In genomic region chr16:67606632-67607031, GRCh38 we compare ENCODE assay signal across 21 cellular contexts. TPM values are rescaled to one million over a fixed set of nuclear protein-coding genes. Genes with fewer than 3 reads are reported as not detected.
A peak's percentile ranks its signal among the peaks of the same experiment; 100 is the strongest.
DNase-seq lines count a peak whose midpoint lies in the region; ATAC-seq and TF ChIP-seq lines count a peak whose summit lies in the region.
"Had no signal": no experiment of that assay in that cellular context is flagged by ENCODE, and none has a peak within 500 bp of the region (broad histone marks: within the 10 kb centered on the region; RNA-seq: fewer than 3 reads in every experiment).

No MANE protein-coding gene starts in this region.

- H3K4me3 ChIP-seq in right cardiac atrium (ENCODE audit: low read length), result no peak overlapping the region
- H3K4me3 ChIP-seq in left lung, result no peak overlapping the region
- no peak overlapping the region for H3K4me3 ChIP-seq in thyroid gland (replicated peaks in 1 of 3)

- H3K4me1 ChIP-seq in right cardiac atrium (ENCODE audit: control insufficient read depth, insufficient read depth, low read length) (no peaks in the 10 kb centered on the region), left lung (no peaks in the 10 kb centered on the region), thyroid gland (peaks cover 7 to 16% of the 10 kb centered on the region in 2 donors)

- no peaks in the 10 kb centered on the region for H3K27me3 ChIP-seq in right cardiac atrium (ENCODE audit: control insufficient read depth, insufficient read depth)
- no peaks in the 10 kb centered on the region for H3K27me3 ChIP-seq in left lung
- H3K27me3 ChIP-seq in thyroid gland, result no peaks in the 10 kb centered on the region

- ATAC-seq in right cardiac atrium (peak; percentile 60 to 64), left cardiac atrium (no peak), activated B cell treated with CpG ODN at 0.5 μM for 24 hours (ENCODE audit: low read depth) (no peak), left lung (peak; percentile 93)
- ATAC-seq: PC-3 had no signal

- H3K9me3 ChIP-seq in right cardiac atrium (ENCODE audit: control insufficient read depth, low read length) (no peaks in the 10 kb centered on the region), left lung (no peaks in the 10 kb centered on the region), thyroid gland (no peaks in the 10 kb centered on the region)
- H3K9me3 ChIP-seq: SK-N-SH had no signal

- TF ChIP-seq POLR2A in thyroid gland (IDR thresholded peaks at IDR 0.05), result no peak

- H3K27ac ChIP-seq in right cardiac atrium (ENCODE audit: low read length) (no peak overlapping the region), left lung (no peak overlapping the region), thyroid gland (peak overlapping the region; percentile 51 to 61 (median 58))

- DNase-seq in right cardiac atrium, result peak in 1 of 3 donors; percentile 62
- no peak for DNase-seq in left cardiac atrium
- DNase-seq in activated B cell treated with CpG ODN at 0.5 μM for 24 hours, result no peak
- DNase-seq in left lung, result no peak
- DNase-seq in thyroid gland, result peak; percentile 70 to 71
- no peak for DNase-seq in 8988T
- DNase-seq in NOMO-1 treated with DMSO at 0.1 percent for 48 hours (lab: John Stamatoyannopoulos, UW; ENCODE audit: unreplicated experiment), result no peak
- no peak for DNase-seq in foreskin melanocyte
- DNase-seq: H7, KBM-7, MV-4-11, NCI-H1105, NCI-H1436 treated with DMSO at 0.1 percent for 48 hours, NCI-H187 treated with DMSO at 0.1 percent for 48 hours, NCI-H2107, NCI-H524, NCI-H748 treated with DMSO at 0.1 percent for 48 hours, PC-3, SK-N-SH had no signal

- intact Hi-C loops in right cardiac atrium (cut with DNase I) (no loop called here), left cardiac atrium (cut with DNase I) (no loop called here), activated B cell treated with CpG ODN at 0.5 μM for 24 hours (cut with micrococcal nuclease) (no loop called here), left lung (cut with DNase I) (no loop called here), thyroid gland (cut with DNase I) (no loop called here)

- POLR2A ChIA-PET in activated B cell treated with CpG ODN at 0.5 μM for 24 hours (lab: Charles Lee), result interaction anchor here (0.9 kb wide), 1 partner anchor 33 kb away, joined by 3 read pairs; no protein-coding TSS in a partner anchor

- no peaks in the 10 kb centered on the region for H3K9me3 Mint-ChIP-seq in activated B cell treated with CpG ODN at 0.5 μM for 24 hours
- H3K9me3 Mint-ChIP-seq: CD14-positive monocyte had no signal

- 61% methylated on average over 6 of the region's 6 CpGs for WGBS in right cardiac atrium
- 39 to 50% methylated on average over 6 of the region's 6 CpGs for WGBS in thyroid gland, 2 donors

- CTCF ChIA-PET in activated B cell treated with CpG ODN at 0.5 μM for 24 hours (lab: Charles Lee), result no interaction called here

- peaks cover 27% of the 10 kb centered on the region for H3K4me1 Mint-ChIP-seq in activated B cell treated with CpG ODN at 0.5 μM for 24 hours

- H3K36me3 Mint-ChIP-seq in activated B cell treated with CpG ODN at 0.5 μM for 24 hours (ENCODE audit: low read depth), result peaks cover 19% of the 10 kb centered on the region

- H3K36me3 ChIP-seq in left lung (peaks cover 0 to 12% of the 10 kb centered on the region in 2 donors), thyroid gland (peaks cover 0 to 6% of the 10 kb centered on the region in 2 donors)

- H3K4me3 Mint-ChIP-seq in activated B cell treated with CpG ODN at 0.5 μM for 24 hours, result no peak overlapping the region
- H3K4me3 Mint-ChIP-seq: B cell, CD14-positive monocyte had no signal

- TF ChIP-seq CTCF in activated B cell treated with CpG ODN at 0.5 μM for 24 hours (IDR thresholded peaks at IDR 0.05) (no peak), left lung (IDR thresholded peaks at IDR 0.05) (no peak), thyroid gland (IDR thresholded peaks at IDR 0.05) (no peak)

- peak overlapping the region; percentile 46 for H3K27ac Mint-ChIP-seq in activated B cell treated with CpG ODN at 0.5 μM for 24 hours
- H3K27ac Mint-ChIP-seq: B cell had no signal

- no peaks in the 10 kb centered on the region for H3K27me3 Mint-ChIP-seq in activated B cell treated with CpG ODN at 0.5 μM for 24 hours
- H3K27me3 Mint-ChIP-seq: B cell had no signal

RNA-seq across cellular contexts. Expression of gene CARMIL2, which starts 38.3 kb away (rescaled TPM):
- total RNA-seq in right cardiac atrium, result 1 to 10 TPM in 2 of 4 donors, under 1 TPM in 2; 0.65 to 1.2 (median 1.0) TPM
- 0.66 TPM for polyA plus RNA-seq in right cardiac atrium
- total RNA-seq in left cardiac atrium, result 1 to 10 TPM; 1.1 to 1.2 TPM
- total RNA-seq in activated B cell treated with CpG ODN at 0.5 μM for 24 hours, result 138 and 151 TPM in 2 replicates
- total RNA-seq in left lung, result 1 to 10 TPM; 1.6 to 2.9 TPM
- 1 to 10 TPM in 2 of 4 donors, under 1 TPM in 2; 0.22 to 1.3 (median 0.92) TPM for total RNA-seq in thyroid gland

RNA-seq across cellular contexts. Expression of gene CTCF, which starts 44.3 kb away (rescaled TPM):
- total RNA-seq in right cardiac atrium, result 10 to 100 TPM; 24.2 to 30.5 (median 28.6) TPM
- 17.5 TPM for polyA plus RNA-seq in right cardiac atrium
- total RNA-seq in left cardiac atrium, result 10 to 100 TPM; 22.7 to 25.7 TPM
- total RNA-seq in activated B cell treated with CpG ODN at 0.5 μM for 24 hours, result 53.1 and 59.6 TPM in 2 replicates
- 10 to 100 TPM; 27.8 to 35.1 TPM for total RNA-seq in left lung
- 10 to 100 TPM; 37.2 to 52.1 (median 47.2) TPM for total RNA-seq in thyroid gland

RNA-seq across cellular contexts. Expression of gene ACD, which starts 53.4 kb away (rescaled TPM):
- 10 to 100 TPM in 2 of 4 donors, 1 to 10 TPM in 2; 7.9 to 10.9 (median 9.4) TPM for total RNA-seq in right cardiac atrium
- 9.9 TPM for polyA plus RNA-seq in right cardiac atrium
- total RNA-seq in left cardiac atrium, result 10 to 100 TPM in 1 of 2 donors, 1 to 10 TPM in 1; 9.0 to 10.2 TPM
- total RNA-seq in activated B cell treated with CpG ODN at 0.5 μM for 24 hours, result 38.2 and 41.4 TPM in 2 replicates
- total RNA-seq in left lung, result 10 to 100 TPM; 12.9 to 15.2 TPM
- total RNA-seq in thyroid gland, result 10 to 100 TPM in 3 of 4 donors, 1 to 10 TPM in 1; 9.3 to 28.7 (median 21.5) TPM

RNA-seq across cellular contexts. Expression of gene PARD6A, which starts 54.1 kb away (rescaled TPM):
- total RNA-seq in right cardiac atrium, result 1 to 10 TPM; 3.4 to 3.5 (median 3.5) TPM
- polyA plus RNA-seq in right cardiac atrium, result 3.1 TPM
- total RNA-seq in left cardiac atrium, result 1 to 10 TPM; 2.5 to 4.8 TPM
- 5.9 and 6.0 TPM in 2 replicates for total RNA-seq in activated B cell treated with CpG ODN at 0.5 μM for 24 hours
- total RNA-seq in left lung, result 1 to 10 TPM; 3.8 to 4.1 TPM
- 1 to 10 TPM; 2.5 to 8.8 (median 5.0) TPM for total RNA-seq in thyroid gland

RNA-seq across cellular contexts. Expression of gene ENKD1, which starts 59.9 kb away (rescaled TPM):
- total RNA-seq in right cardiac atrium (10 to 100 TPM in 2 of 4 donors, 1 to 10 TPM in 2; 8.6 to 11.1 (median 9.5) TPM), left cardiac atrium (1 to 10 TPM; 7.6 to 9.6 TPM), activated B cell treated with CpG ODN at 0.5 μM for 24 hours (8.9 and 9.5 TPM in 2 replicates), left lung (10 to 100 TPM; 11.2 to 16.0 TPM), thyroid gland (10 to 100 TPM; 14.2 to 33.2 (median 21.9) TPM)
- 12.9 TPM for polyA plus RNA-seq in right cardiac atrium

Comparison
In these comparisons a context has a peak if more than half of its experiments do, and no peak if none do; other contexts are left out.
1. ATAC-seq: peak in right cardiac atrium (2 of 2) and left lung (single experiment); none in left cardiac atrium (0 of 2) and activated B cell treated with CpG ODN at 0.5 μM for 24 hours (single experiment).
2. DNase-seq: peak in thyroid gland (2 of 2); none in left cardiac atrium (single experiment), activated B cell treated with CpG ODN at 0.5 μM for 24 hours (single experiment), left lung (0 of 2), 8988T (single experiment), NOMO-1 treated with DMSO at 0.1 percent for 48 hours (single experiment) and foreskin melanocyte (single experiment).
3. H3K27ac ChIP-seq: peak in thyroid gland (3 of 3); none in right cardiac atrium (single experiment) and left lung (0 of 2).
4. RNA of gene CARMIL2, which starts 38.3 kb away (total RNA-seq): 138 to 151 TPM in activated B cell treated with CpG ODN at 0.5 μM for 24 hours; 1.6 to 2.9 TPM in left lung, 0.22 to 1.3 TPM in thyroid gland, 1.1 to 1.2 TPM in left cardiac atrium and 0.65 to 1.2 TPM in right cardiac atrium; every median in the first group is over 10 times any median in the second.